20 cellular contexts compared by ENCODE assay signal in genomic region chr18:67242001-67242400, GRCh38.
"Had no signal": no experiment of that assay in that cellular context is flagged by ENCODE, and none has a peak within 500 bp of the region (broad histone marks: within the 10 kb centered on the region; RNA-seq: fewer than 3 reads in every experiment).

No MANE protein-coding gene starts in this region.

- H3K9me3 ChIP-seq: right lobe of liver, testis, tibial artery, upper lobe of left lung had no signal

- H3K36me3 Mint-ChIP-seq: immature natural killer cell, memory B cell, neural progenitor cell had no signal

- H3K9me3 Mint-ChIP-seq: effector memory CD8-positive, alpha-beta T cell; memory B cell; nephron; neural progenitor cell had no signal

- H3K27ac Mint-ChIP-seq: effector memory CD8-positive, alpha-beta T cell; immature natural killer cell; memory B cell; nephron; neural progenitor cell; progenitor cell of endocrine pancreas had no signal

- H3K27ac ChIP-seq: neural progenitor cell, parathyroid adenoma, right lobe of liver, testis, tibial artery, upper lobe of left lung had no signal

- H3K4me3 Mint-ChIP-seq: immature natural killer cell, memory B cell, nephron, neural progenitor cell had no signal

- H3K4me1 ChIP-seq: neural progenitor cell, right lobe of liver, testis, upper lobe of left lung had no signal

- H3K27me3 Mint-ChIP-seq: effector memory CD8-positive, alpha-beta T cell; progenitor cell of endocrine pancreas had no signal

- ATAC-seq: left lobe of liver, right lobe of liver had no signal

- DNase-seq: cortex of kidney; effector memory CD8-positive, alpha-beta T cell; hypothalamus; immature natural killer cell; islet precursor cell; right lobe of liver; small intestine; stimulated activated CD4-positive, alpha-beta T cell treated with anti-CD3 and anti-CD28 coated beads, Interleukin-15, amount 100 ng/mL, for 24 hours; stimulated activated CD4-positive, alpha-beta T cell treated with anti-CD3 and anti-CD28 coated beads, Interleukin-2, amount 100 ng/mL, for 48 hours; substantia nigra; testis; tibial artery; upper lobe of left lung had no signal

- H3K36me3 ChIP-seq: neural progenitor cell, right lobe of liver, tibial artery, upper lobe of left lung had no signal

- H3K27me3 ChIP-seq: neural progenitor cell, right lobe of liver, testis, tibial artery, upper lobe of left lung had no signal

- H3K4me3 ChIP-seq: lung, neural progenitor cell, right lobe of liver, testis, tibial artery, upper lobe of left lung had no signal
